In genomic region chr6:81694214-81694613, GRCh38 we compare ENCODE assay signal across 26 cellular contexts.
"Had no signal": no experiment of that assay in that cellular context is flagged by ENCODE, and none has a peak within 500 bp of the region (broad histone marks: within the 10 kb centered on the region; RNA-seq: fewer than 3 reads in every experiment).

No MANE protein-coding gene starts in this region.

- H3K36me3 Mint-ChIP-seq: activated CD8-positive, alpha-beta memory T cell treated with anti-CD3 and anti-CD28 coated beads, Interleukin-2, amount 10 ng/mL, durations not matched to agents 7 days and 5 days; activated naive CD4-positive, alpha-beta T cell treated with anti-CD3 and anti-CD28 coated beads, Interleukin-2, amount 10 ng/mL, durations not matched to agents 7 days and 5 days; activated naive CD8-positive, alpha-beta T cell treated with anti-CD3 and anti-CD28 coated beads, Interleukin-2, amount 10 ng/mL, durations not matched to agents 7 days and 5 days; brain; natural killer cell treated with Interleukin-12 subunit alpha and Interleukin-12 subunit beta and Interleukin-15 and Interleukin-18, amount 100 ng/mL, for 72 hours had no signal

- H3K4me3 Mint-ChIP-seq: activated CD4-positive, alpha-beta T cell treated with anti-CD3 and anti-CD28 coated beads for 36 hours; activated CD8-positive, alpha-beta memory T cell treated with anti-CD3 and anti-CD28 coated beads, Interleukin-2, amount 10 ng/mL, durations not matched to agents 7 days and 5 days; activated CD8-positive, alpha-beta T cell treated with anti-CD3 and anti-CD28 coated beads, Interleukin-2, amount 10 ng/mL, durations not matched to agents 7 days and 5 days; activated naive CD4-positive, alpha-beta T cell treated with anti-CD3 and anti-CD28 coated beads, Interleukin-2, amount 10 ng/mL, durations not matched to agents 7 days and 5 days; activated naive CD8-positive, alpha-beta T cell treated with anti-CD3 and anti-CD28 coated beads, Interleukin-2, amount 10 ng/mL, durations not matched to agents 7 days and 5 days; brain; natural killer cell treated with Interleukin-12 subunit alpha and Interleukin-12 subunit beta and Interleukin-15 and Interleukin-18, amount 100 ng/mL, for 72 hours; T-helper 2 cell treated with Interferon-gamma antibody and Interleukin-4, amounts not matched to agents 5 μg/mL and 100 μg/mL, for 36 hours had no signal

- H3K27me3 Mint-ChIP-seq: activated CD4-positive, alpha-beta T cell treated with anti-CD3 and anti-CD28 coated beads for 36 hours; activated CD8-positive, alpha-beta memory T cell treated with anti-CD3 and anti-CD28 coated beads, Interleukin-2, amount 10 ng/mL, durations not matched to agents 7 days and 5 days; activated naive CD4-positive, alpha-beta T cell treated with anti-CD3 and anti-CD28 coated beads, Interleukin-2, amount 10 ng/mL, durations not matched to agents 7 days and 5 days; activated naive CD8-positive, alpha-beta T cell treated with anti-CD3 and anti-CD28 coated beads, Interleukin-2, amount 10 ng/mL, durations not matched to agents 7 days and 5 days; brain; natural killer cell treated with Interleukin-12 subunit alpha and Interleukin-12 subunit beta and Interleukin-15 and Interleukin-18, amount 100 ng/mL, for 72 hours had no signal

- H3K27ac Mint-ChIP-seq: activated CD4-positive, alpha-beta T cell treated with anti-CD3 and anti-CD28 coated beads for 36 hours; activated CD8-positive, alpha-beta memory T cell treated with anti-CD3 and anti-CD28 coated beads, Interleukin-2, amount 10 ng/mL, durations not matched to agents 7 days and 5 days; activated CD8-positive, alpha-beta T cell treated with anti-CD3 and anti-CD28 coated beads, Interleukin-2, amount 10 ng/mL, durations not matched to agents 7 days and 5 days; activated naive CD4-positive, alpha-beta T cell treated with anti-CD3 and anti-CD28 coated beads, Interleukin-2, amount 10 ng/mL, durations not matched to agents 7 days and 5 days; activated naive CD8-positive, alpha-beta T cell treated with anti-CD3 and anti-CD28 coated beads, Interleukin-2, amount 10 ng/mL, durations not matched to agents 7 days and 5 days; brain; natural killer cell treated with Interleukin-12 subunit alpha and Interleukin-12 subunit beta and Interleukin-15 and Interleukin-18, amount 100 ng/mL, for 72 hours; T-helper 2 cell treated with Interferon-gamma antibody and Interleukin-4, amounts not matched to agents 5 μg/mL and 100 μg/mL, for 36 hours had no signal

- ATAC-seq: activated CD4-positive, alpha-beta T cell treated with anti-CD3 and anti-CD28 coated beads for 36 hours; activated CD8-positive, alpha-beta memory T cell treated with anti-CD3 and anti-CD28 coated beads, Interleukin-2, amount 10 ng/mL, durations not matched to agents 7 days and 5 days; activated CD8-positive, alpha-beta T cell treated with anti-CD3 and anti-CD28 coated beads, Interleukin-2, amount 10 ng/mL, durations not matched to agents 7 days and 5 days; gastroesophageal sphincter; left cardiac atrium; left ventricle myocardium superior; mucosa of descending colon; natural killer cell treated with Interleukin-12 subunit alpha and Interleukin-12 subunit beta and Interleukin-15 and Interleukin-18, amount 100 ng/mL, for 72 hours; right lobe of liver; stimulated activated naive CD8-positive, alpha-beta T cell treated with anti-CD3 and anti-CD28 coated beads, Interleukin-15, Interleukin-2, amounts not matched to agents 100 U/mL and 50 U/mL, for 24 hours had no signal

- DNase-seq: activated CD4-positive, alpha-beta T cell treated with anti-CD3 and anti-CD28 coated beads for 36 hours; activated CD4-positive, CD25-positive, alpha-beta regulatory T cell; activated CD8-positive, alpha-beta memory T cell treated with anti-CD3 and anti-CD28 coated beads, Interleukin-2, amount 10 ng/mL, durations not matched to agents 7 days and 5 days; activated CD8-positive, alpha-beta T cell treated with anti-CD3 and anti-CD28 coated beads, Interleukin-2, amount 10 ng/mL, durations not matched to agents 7 days and 5 days; activated effector memory CD4-positive, alpha-beta T cell treated with anti-CD3 and anti-CD28 coated beads, Interleukin-2, amount 50 U/mL, for 16 hours; activated naive CD4-positive, alpha-beta T cell treated with anti-CD3 and anti-CD28 coated beads, Interleukin-2, amount 10 ng/mL, durations not matched to agents 7 days and 5 days; activated naive CD8-positive, alpha-beta T cell treated with anti-CD3 and anti-CD28 coated beads, Interleukin-2, amount 10 ng/mL, durations not matched to agents 7 days and 5 days; activated T-cell treated with anti-CD3 and anti-CD28 coated beads for 4 hours; cerebellar nuclear complex; colonic mucosa; dorsolateral prefrontal cortex; effector memory CD4-positive, alpha-beta T cell; erythroblast; left cardiac atrium; left ventricle myocardium superior; mucosa of descending colon; right lobe of liver; stimulated activated CD4-positive, alpha-beta T cell treated with anti-CD3 and anti-CD28 coated beads, Interleukin-12 subunit alpha, Interleukin-12 subunit beta, amount 100 ng/mL, for 4 hours; stimulated activated CD4-positive, alpha-beta T cell treated with anti-CD3 and anti-CD28 coated beads, Interleukin-4, amount 100 ng/mL, for 1 hour; stimulated activated naive CD8-positive, alpha-beta T cell treated with anti-CD3 and anti-CD28 coated beads, Interleukin-15, Interleukin-2, amounts not matched to agents 100 U/mL and 50 U/mL, for 24 hours; testis; transverse colon had no signal

- H3K4me1 Mint-ChIP-seq: activated CD4-positive, alpha-beta T cell treated with anti-CD3 and anti-CD28 coated beads for 36 hours; activated CD8-positive, alpha-beta memory T cell treated with anti-CD3 and anti-CD28 coated beads, Interleukin-2, amount 10 ng/mL, durations not matched to agents 7 days and 5 days; activated naive CD4-positive, alpha-beta T cell treated with anti-CD3 and anti-CD28 coated beads, Interleukin-2, amount 10 ng/mL, durations not matched to agents 7 days and 5 days; activated naive CD8-positive, alpha-beta T cell treated with anti-CD3 and anti-CD28 coated beads, Interleukin-2, amount 10 ng/mL, durations not matched to agents 7 days and 5 days had no signal

- H3K9me3 Mint-ChIP-seq: activated naive CD4-positive, alpha-beta T cell treated with anti-CD3 and anti-CD28 coated beads, Interleukin-2, amount 10 ng/mL, durations not matched to agents 7 days and 5 days; activated naive CD8-positive, alpha-beta T cell treated with anti-CD3 and anti-CD28 coated beads, Interleukin-2, amount 10 ng/mL, durations not matched to agents 7 days and 5 days; brain; natural killer cell treated with Interleukin-12 subunit alpha and Interleukin-12 subunit beta and Interleukin-15 and Interleukin-18, amount 100 ng/mL, for 72 hours; T-helper 2 cell treated with Interferon-gamma antibody and Interleukin-4, amounts not matched to agents 5 μg/mL and 100 μg/mL, for 36 hours had no signal
